Comparison of ENCODE assay signal across 8 cellular contexts in the genomic region with DNA sequence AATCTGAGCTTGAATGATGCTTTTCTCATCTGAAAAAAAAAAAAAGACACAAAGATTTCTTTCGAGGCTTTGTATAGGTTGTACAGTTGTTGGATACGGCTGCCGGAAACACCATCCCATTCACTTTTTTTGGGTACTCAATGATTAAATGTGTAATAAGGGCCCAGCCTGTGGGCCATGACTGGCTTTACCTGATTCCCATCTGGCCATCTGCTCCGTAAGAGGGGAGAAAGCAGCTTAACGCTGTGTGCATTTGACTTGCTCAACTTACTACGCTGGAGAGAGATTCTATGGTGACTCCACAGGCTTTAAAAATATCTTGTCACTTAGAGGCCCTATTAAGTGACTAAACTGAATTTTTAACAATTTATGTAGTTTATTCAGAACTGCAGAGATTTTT. TPM values are rescaled to one million over a fixed set of nuclear protein-coding genes. Genes with fewer than 3 reads are reported as not detected.
A peak's percentile ranks its signal among the peaks of the same experiment; 100 is the strongest.
DNase-seq lines count a peak whose midpoint lies in the region; ATAC-seq lines count a peak whose summit lies in the region.

No MANE protein-coding gene starts in this region.

- DNase-seq in T-helper 2 cell treated with Interferon-gamma antibody and Interleukin-4, amounts not matched to agents 5 μg/mL and 100 μg/mL, for 36 hours (ENCODE audit: low spot score) = no peak
- DNase-seq in T-helper 2 cell (no peak), immature natural killer cell (peak in 1 of 3 donors; percentile 5), substantia nigra (lab: John Stamatoyannopoulos, UW) (no peak), posterior vena cava (ENCODE audit: low spot score) (no peak), NCI-H1105 (lab: John Stamatoyannopoulos, UW) (no peak), EL (no peak)

- intact Hi-C loops in posterior vena cava (cut with DNase I) = no loop called here

- ATAC-seq in activated T-helper 17 cell treated with anti-CD3 and anti-CD28 coated beads, Interleukin-2, amount 50 U/mL, for 72 hours (replicated peaks) = no peak

- peaks cover 9% of the 10 kb centered on the region for H3K9me3 Mint-ChIP-seq in T-helper 2 cell treated with Interferon-gamma antibody and Interleukin-4, amounts not matched to agents 5 μg/mL and 100 μg/mL, for 36 hours
- H3K9me3 Mint-ChIP-seq in activated T-helper 17 cell treated with anti-CD3 and anti-CD28 coated beads, Interleukin-2, amount 50 U/mL, for 72 hours = no peaks in the 10 kb centered on the region
- H3K9me3 Mint-ChIP-seq in immature natural killer cell = no peaks in the 10 kb centered on the region

- H3K27ac ChIP-seq in substantia nigra (ENCODE audit: low read depth, low read length, poor library complexity, severe bottlenecking) = peak overlapping the region; percentile 97

- peaks cover 22% of the 10 kb centered on the region for H3K36me3 Mint-ChIP-seq in T-helper 2 cell treated with Interferon-gamma antibody and Interleukin-4, amounts not matched to agents 5 μg/mL and 100 μg/mL, for 36 hours (ENCODE audit: low read depth)
- H3K36me3 Mint-ChIP-seq in activated T-helper 17 cell treated with anti-CD3 and anti-CD28 coated beads, Interleukin-2, amount 50 U/mL, for 72 hours (ENCODE audit: low read depth) = peaks cover 55% of the 10 kb centered on the region
- peaks cover 5 to 16% (median 15%) of the 10 kb centered on the region in 3 donors for H3K36me3 Mint-ChIP-seq in immature natural killer cell

- peak overlapping the region; percentile 92 for H3K27ac Mint-ChIP-seq in T-helper 2 cell treated with Interferon-gamma antibody and Interleukin-4, amounts not matched to agents 5 μg/mL and 100 μg/mL, for 36 hours
- peak overlapping the region; percentile 76 for H3K27ac Mint-ChIP-seq in activated T-helper 17 cell treated with anti-CD3 and anti-CD28 coated beads, Interleukin-2, amount 50 U/mL, for 72 hours
- H3K27ac Mint-ChIP-seq in immature natural killer cell = peak overlapping the region; percentile 85 to 94 (median 92)

- H3K4me1 Mint-ChIP-seq in T-helper 2 cell treated with Interferon-gamma antibody and Interleukin-4, amounts not matched to agents 5 μg/mL and 100 μg/mL, for 36 hours (ENCODE audit: low read depth) = peaks cover 20% of the 10 kb centered on the region
- H3K4me1 Mint-ChIP-seq in activated T-helper 17 cell treated with anti-CD3 and anti-CD28 coated beads, Interleukin-2, amount 50 U/mL, for 72 hours = peaks cover 13% of the 10 kb centered on the region
- H3K4me1 Mint-ChIP-seq in immature natural killer cell = peaks cover 19 to 22% of the 10 kb centered on the region in 2 donors

- H3K4me3 Mint-ChIP-seq in T-helper 2 cell treated with Interferon-gamma antibody and Interleukin-4, amounts not matched to agents 5 μg/mL and 100 μg/mL, for 36 hours = peak overlapping the region; percentile 89
- peak overlapping the region; percentile 83 for H3K4me3 Mint-ChIP-seq in activated T-helper 17 cell treated with anti-CD3 and anti-CD28 coated beads, Interleukin-2, amount 50 U/mL, for 72 hours
- H3K4me3 Mint-ChIP-seq in immature natural killer cell = peak overlapping the region; percentile 81 to 95 (median 86)

- H3K27me3 Mint-ChIP-seq in T-helper 2 cell treated with Interferon-gamma antibody and Interleukin-4, amounts not matched to agents 5 μg/mL and 100 μg/mL, for 36 hours (ENCODE audit: low read depth) = peaks cover 6% of the 10 kb centered on the region
- no peaks in the 10 kb centered on the region for H3K27me3 Mint-ChIP-seq in activated T-helper 17 cell treated with anti-CD3 and anti-CD28 coated beads, Interleukin-2, amount 50 U/mL, for 72 hours
- H3K27me3 Mint-ChIP-seq in immature natural killer cell (ENCODE audit: low read depth in 3 of 3) = peaks cover 4 to 12% (median 6%) of the 10 kb centered on the region in 3 donors

RNA-seq across cellular contexts. Expression of a gene that starts 0.7 kb away (rescaled TPM):
- 10 to 100 TPM; 24.7 to 66.6 TPM for total RNA-seq in activated T-helper 17 cell treated with anti-CD3 and anti-CD28 coated beads, Interleukin-2, amount 50 U/mL, for 72 hours
- polyA plus RNA-seq in immature natural killer cell = 1 to 10 TPM; 6.6 to 8.1 (median 7.1) TPM
- 10 to 100 TPM; 20.1 to 23.5 TPM for total RNA-seq in posterior vena cava

RNA-seq across cellular contexts. Expression of a gene that starts 0.8 kb away (rescaled TPM):
- not detected for total RNA-seq in activated T-helper 17 cell treated with anti-CD3 and anti-CD28 coated beads, Interleukin-2, amount 50 U/mL, for 72 hours
- polyA plus RNA-seq in immature natural killer cell = not detected
- total RNA-seq in posterior vena cava = not detected
